ENCODE assay signal across 1 cellular context in genomic region chr19:7869910-7870511, GRCh38.
TF ChIP-seq lines count a peak whose summit lies in the region.

No MANE protein-coding gene starts in this region.

TF ChIP-seq in WTC11, 78 proteins besides CTCF, POLR2A, EP300 and RAD21 (continued from another document):
- TF ChIP-seq STAT6 (CRISPR knock-in tag; conservative IDR thresholded peaks at IDR 0.05; ENCODE audit: low read depth) = no peak
- no peak for TF ChIP-seq TP53 (CRISPR knock-in tag; IDR thresholded peaks at IDR 0.05)
- TF ChIP-seq, protein P1, sequence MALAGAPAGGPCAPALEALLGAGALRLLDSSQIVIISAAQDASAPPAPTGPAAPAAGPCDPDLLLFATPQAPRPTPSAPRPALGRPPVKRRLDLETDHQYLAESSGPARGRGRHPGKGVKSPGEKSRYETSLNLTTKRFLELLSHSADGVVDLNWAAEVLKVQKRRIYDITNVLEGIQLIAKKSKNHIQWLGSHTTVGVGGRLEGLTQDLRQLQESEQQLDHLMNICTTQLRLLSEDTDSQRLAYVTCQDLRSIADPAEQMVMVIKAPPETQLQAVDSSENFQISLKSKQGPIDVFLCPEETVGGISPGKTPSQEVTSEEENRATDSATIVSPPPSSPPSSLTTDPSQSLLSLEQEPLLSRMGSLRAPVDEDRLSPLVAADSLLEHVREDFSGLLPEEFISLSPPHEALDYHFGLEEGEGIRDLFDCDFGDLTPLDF (CRISPR knock-in tag; IDR thresholded peaks at IDR 0.05) = no peak
- no peak for TF ChIP-seq JAZF1 (CRISPR knock-in tag; IDR thresholded peaks at IDR 0.05)
- TF ChIP-seq FOXP1 (CRISPR knock-in tag; IDR thresholded peaks at IDR 0.05; ENCODE audit: borderline replicate concordance) = no peak
- TF ChIP-seq, protein P2, sequence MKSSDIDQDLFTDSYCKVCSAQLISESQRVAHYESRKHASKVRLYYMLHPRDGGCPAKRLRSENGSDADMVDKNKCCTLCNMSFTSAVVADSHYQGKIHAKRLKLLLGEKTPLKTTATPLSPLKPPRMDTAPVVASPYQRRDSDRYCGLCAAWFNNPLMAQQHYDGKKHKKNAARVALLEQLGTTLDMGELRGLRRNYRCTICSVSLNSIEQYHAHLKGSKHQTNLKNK (CRISPR knock-in tag; IDR thresholded peaks at IDR 0.05) = no peak
